Comparison of ENCODE assay signal across 29 cellular contexts in the genomic region with DNA sequence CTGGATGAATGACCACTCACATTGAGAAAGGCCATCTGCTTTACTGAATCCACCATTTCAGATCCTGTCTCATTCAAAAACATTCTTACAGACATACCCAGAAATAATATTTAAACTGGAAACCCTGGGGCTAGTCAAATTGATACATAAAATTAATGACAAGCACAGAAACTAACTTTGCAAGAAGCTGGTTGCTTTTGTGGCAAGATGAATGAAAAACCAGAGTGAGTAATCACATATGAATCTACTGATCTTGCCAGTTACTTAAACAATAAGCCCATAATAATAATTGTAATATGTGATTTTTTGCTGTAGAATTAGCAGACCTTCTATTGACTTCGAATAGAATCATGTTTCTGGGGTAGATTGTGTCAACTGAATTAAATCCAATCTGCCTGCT.
DNase-seq lines count a peak whose midpoint lies in the region; ATAC-seq and TF ChIP-seq lines count a peak whose summit lies in the region.
"Had no signal": no experiment of that assay in that cellular context is flagged by ENCODE, and none has a peak within 500 bp of the region (broad histone marks: within the 10 kb centered on the region; RNA-seq: fewer than 3 reads in every experiment).

No MANE protein-coding gene starts in this region.

- DNase-seq in ACHN: peak; percentile 25
- peak; percentile 16 for DNase-seq in RPMI7951 (ENCODE audit: low read depth)
- peak; percentile 3 for DNase-seq in epithelial cell of proximal tubule (ENCODE audit: low read depth)
- no peak for DNase-seq in neuronal stem cell (ENCODE audit: low spot score)
- no peak for DNase-seq in cerebellar cortex (ENCODE audit: low spot score)
- no peak for DNase-seq in HPDE6-E6E7 (ENCODE audit: extremely low spot score)
- DNase-seq: activated CD4-positive, alpha-beta T cell treated with anti-CD3 and anti-CD28 coated beads for 4 hours; activated CD8-positive, alpha-beta T cell treated with anti-CD3 and anti-CD28 coated beads, Interleukin-2, amount 10 ng/mL, durations not matched to agents 7 days and 5 days; activated naive CD4-positive, alpha-beta T cell treated with anti-CD3 and anti-CD28 coated beads, Interleukin-2, amount 50 U/mL, for 16 hours; CD8-positive, alpha-beta T cell; effector memory CD8-positive, alpha-beta T cell; HFFc6; hippocampal formation; left colon; mesendoderm; NCI-H1436; Peyer's patch; SIG-M5; stimulated activated CD4-positive, alpha-beta T cell treated with anti-CD3 and anti-CD28 coated beads, Interleukin-1b, Interleukin-23, amount 100 ng/mL, for 48 hours; stimulated activated naive CD8-positive, alpha-beta T cell treated with anti-CD3 and anti-CD28 coated beads, Interleukin-15, Interleukin-2, amounts not matched to agents 100 U/mL and 50 U/mL, for 24 hours; WERI-Rb-1 had no signal

- no peak overlapping the region for H3K14ac ChIP-seq in neuronal stem cell (ENCODE audit: low read length)

- H3K18ac ChIP-seq in neuronal stem cell (ENCODE audit: low read length): no peak overlapping the region

- H4K8ac ChIP-seq in neuronal stem cell (ENCODE audit: low read depth, low read length): no peak overlapping the region

- H3K9me3 ChIP-seq in neuronal stem cell (replicated peaks in 1 of 2; ENCODE audit: control insufficient read depth in 2 of 2, insufficient read depth in 1 of 2, low read depth in 1 of 2, low read length in 2 of 2): no peaks in the 10 kb centered on the region
- H3K9me3 ChIP-seq: thoracic aorta had no signal

- no peak overlapping the region for H2BK120ac ChIP-seq in neuronal stem cell (ENCODE audit: low read depth, low read length)

- no peaks in the 10 kb centered on the region for H3K79me1 ChIP-seq in neuronal stem cell (ENCODE audit: low read depth, low read length)

- H2BK15ac ChIP-seq in neuronal stem cell (ENCODE audit: low read length): no peak overlapping the region

- peak overlapping the region; percentile 71 for H2AFZ ChIP-seq in neuronal stem cell (ENCODE audit: low read length)
- H2AFZ ChIP-seq: parathyroid adenoma had no signal

- H3K9ac ChIP-seq in neuronal stem cell (ENCODE audit: low read depth, low read length, poor library complexity): no peak overlapping the region
- H3K9ac ChIP-seq: parathyroid adenoma had no signal

- no peak for TF ChIP-seq CTCF in epithelial cell of proximal tubule (conservative IDR thresholded peaks at IDR 0.05; ENCODE audit: low read depth, low read length)

- no peak overlapping the region for H3K27ac ChIP-seq in neuronal stem cell (replicated peaks; ENCODE audit: low read length)
- H3K27ac ChIP-seq: cardiac muscle cell, esophagus muscularis mucosa, gastroesophageal sphincter, parathyroid adenoma, Peyer's patch, right atrium auricular region, thoracic aorta, WERI-Rb-1 had no signal

- no peak overlapping the region for H2AK5ac ChIP-seq in neuronal stem cell (ENCODE audit: low read depth, low read length)

- no peak overlapping the region for H3K23ac ChIP-seq in neuronal stem cell (ENCODE audit: low read depth, low read length, poor library complexity)

- H3K36me3 ChIP-seq in neuronal stem cell (replicated peaks in 1 of 2; ENCODE audit: control insufficient read depth in 2 of 2, insufficient read depth in 2 of 2, low read length in 2 of 2): no peaks in the 10 kb centered on the region
- H3K36me3 ChIP-seq: cardiac muscle cell, esophagus muscularis mucosa, gastroesophageal sphincter, Peyer's patch, right atrium auricular region, thoracic aorta, WERI-Rb-1 had no signal

- no peak overlapping the region for H2BK12ac ChIP-seq in neuronal stem cell (ENCODE audit: low read length)

- no peak overlapping the region for H3K4ac ChIP-seq in neuronal stem cell (ENCODE audit: low read length)

- no peaks in the 10 kb centered on the region for H3K27me3 ChIP-seq in neuronal stem cell (ENCODE audit: control insufficient read depth in 3 of 3, insufficient read depth in 3 of 3, low read depth in 1 of 3, low read length in 3 of 3)
- H3K27me3 ChIP-seq: cardiac muscle cell, esophagus muscularis mucosa, gastroesophageal sphincter, Peyer's patch, right atrium auricular region had no signal

- no peak overlapping the region for H2BK5ac ChIP-seq in neuronal stem cell (ENCODE audit: low read length)

- peaks cover 0 to 5% of the 10 kb centered on the region in 2 donors for H3K4me1 ChIP-seq in neuronal stem cell (ENCODE audit: control insufficient read depth in 2 of 2, insufficient read depth in 1 of 2, low read depth in 1 of 2, low read length in 2 of 2)
- H3K4me1 ChIP-seq: esophagus muscularis mucosa, gastroesophageal sphincter, parathyroid adenoma, Peyer's patch, right atrium auricular region had no signal

- H3K4me2 ChIP-seq in neuronal stem cell (ENCODE audit: insufficient read depth, low read length, poor library complexity, severe bottlenecking): no peak overlapping the region

- H3K4me3 ChIP-seq in epithelial cell of proximal tubule (ENCODE audit: low read depth, low read length) (no peak overlapping the region), neuronal stem cell (ENCODE audit: low read length in 2 of 2) (no peak overlapping the region)
- H3K4me3 ChIP-seq: cardiac muscle cell, esophagus muscularis mucosa, gastroesophageal sphincter, Peyer's patch, right atrium auricular region, thoracic aorta had no signal

- no peak overlapping the region for H4K91ac ChIP-seq in neuronal stem cell (ENCODE audit: low read depth, low read length, poor library complexity)

- in situ Hi-C loops in ACHN (cut with HindIII; ENCODE audit: low pct_ligation_motif_present, low pct_unique_long_range_greater_than_20kb, low sequenced_read_pairs): no loop called here

- ATAC-seq in GM21381 (IDR thresholded peaks at IDR 0.05; ENCODE audit: unreplicated experiment) (no peak), HG02798 (IDR thresholded peaks at IDR 0.05; ENCODE audit: poor library complexity, unreplicated experiment) (no peak)
- ATAC-seq: activated CD8-positive, alpha-beta T cell treated with anti-CD3 and anti-CD28 coated beads, Interleukin-2, amount 10 ng/mL, durations not matched to agents 7 days and 5 days; CD8-positive, alpha-beta T cell; effector memory CD8-positive, alpha-beta T cell; gastroesophageal sphincter; stimulated activated naive CD8-positive, alpha-beta T cell treated with anti-CD3 and anti-CD28 coated beads, Interleukin-15, Interleukin-2, amounts not matched to agents 100 U/mL and 50 U/mL, for 24 hours had no signal

- WGBS in neuronal stem cell (ENCODE audit: extremely low coverage in 2 of 2, insufficient read length in 2 of 2, insufficient replicate concordance in 1 of 2), 2 donors: no CpG with 5 or more reads among the region's 1 CpG

Comparison
In these comparisons a context has a peak if more than half of its experiments do, and no peak if none do; other contexts are left out.
1. DNase-seq: peak in ACHN (single experiment), RPMI7951 (single experiment) and epithelial cell of proximal tubule (single experiment); none in neuronal stem cell (single experiment), cerebellar cortex (single experiment) and HPDE6-E6E7 (single experiment).